Comparison of ENCODE assay signal across 1 cellular context in genomic region chr1:178048883-178049282, GRCh38.
TF ChIP-seq lines count a peak whose summit lies in the region.

No MANE protein-coding gene starts in this region.

TF ChIP-seq in H1, 55 proteins besides CTCF, POLR2A, EP300 and RAD21:
- TF ChIP-seq BACH1 (IDR thresholded peaks at IDR 0.05; ENCODE audit: low read length) (no peak), SIN3A (conservative IDR thresholded peaks at IDR 0.05 in 1 of 2, IDR thresholded peaks at IDR 0.05 in 1 of 2; ENCODE audit: low read depth in 1 of 2, low read length in 2 of 2) (no peak), POLR2AphosphoS5 (IDR thresholded peaks at IDR 0.05; ENCODE audit: low read depth, low read length) (no peak), TEAD4 (IDR thresholded peaks at IDR 0.05; ENCODE audit: low read depth, low read length) (peak; percentile 25; the same call in 1 of the 2 replicates), KDM4A (IDR thresholded peaks at IDR 0.05; ENCODE audit: low read depth, low read length, severe bottlenecking) (no peak), NANOG (IDR thresholded peaks at IDR 0.05; ENCODE audit: insufficient read depth, low read depth, low read length, poor library complexity, severe bottlenecking) (no peak)
TF ChIP-seq in H1: peak in this region for 1.
